In the genomic region with DNA sequence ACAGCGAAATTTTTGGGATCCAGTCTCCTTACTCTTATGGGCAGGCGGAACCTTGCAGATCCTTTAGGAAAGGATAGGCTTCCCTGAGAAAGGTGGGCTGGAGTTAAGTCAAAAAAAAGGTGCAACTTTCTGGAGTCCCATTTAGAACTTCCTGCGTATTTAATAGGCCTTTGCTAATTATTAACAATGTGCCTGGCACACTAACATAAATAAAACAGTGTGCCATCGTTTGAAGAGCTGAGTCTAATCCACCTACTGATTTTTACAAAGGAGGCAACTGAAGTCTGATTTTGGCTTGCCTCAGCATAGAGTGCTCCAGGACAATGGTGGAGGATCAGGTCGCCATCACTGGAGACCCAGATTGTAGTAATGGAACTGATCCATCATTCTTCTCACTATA, we compare ENCODE assay signal across 23 cellular contexts.
"Had no signal": no experiment of that assay in that cellular context is flagged by ENCODE, and none has a peak within 500 bp of the region (broad histone marks: within the 10 kb centered on the region; RNA-seq: fewer than 3 reads in every experiment).

No MANE protein-coding gene starts in this region.

- H3K27me3 ChIP-seq: MG63 had no signal

- DNase-seq: IMR-90, Karpas-422, KG1, MG63, NCI-H1092, NCI-H1105 treated with DMSO at 0.1 percent for 48 hours, NCI-H1417 treated with DMSO at 0.1 percent for 48 hours, NCI-H146, NCI-H1694 treated with DMSO at 0.1 percent for 48 hours, NCI-H1930, NCI-H2081, NCI-H2171, NCI-H226, NCI-H446, NCI-H510A, NCI-H524 treated with DMSO at 0.1 percent for 48 hours, NCI-H69, NCI-H774, SHP77, SK-N-SH, SW 1271 had no signal

- H3K27ac ChIP-seq: RWPE1 had no signal

- ATAC-seq: Panc1 had no signal

- H3K9me3 ChIP-seq: MG63, SK-N-SH had no signal

- H3K4me3 ChIP-seq: MG63 had no signal

- H3K9ac ChIP-seq: SK-N-SH had no signal

- H3K4me2 ChIP-seq: SK-N-SH had no signal
